ENCODE assay signal across 9 cellular contexts in genomic region chr6:122184260-122184934, GRCh38.
A peak's percentile ranks its signal among the peaks of the same experiment; 100 is the strongest.
DNase-seq lines count a peak whose midpoint lies in the region; ATAC-seq, FAIRE-seq and TF ChIP-seq lines count a peak whose summit lies in the region.
"Had no signal": no experiment of that assay in that cellular context is flagged by ENCODE, and none has a peak within 500 bp of the region (broad histone marks: within the 10 kb centered on the region; RNA-seq: fewer than 3 reads in every experiment).

No MANE protein-coding gene starts in this region.

- H3K36me3 ChIP-seq in H1 (ENCODE audit: control insufficient read depth in 2 of 4, insufficient read depth in 4 of 4, low read length in 3 of 4) (no peaks in the 10 kb centered on the region), prostate gland (no peaks in the 10 kb centered on the region)

- no peaks in the 10 kb centered on the region for H3K36me3 Mint-ChIP-seq in neural crest cell (ENCODE audit: low read depth)

- H2AK5ac ChIP-seq in H1 (ENCODE audit: low read depth, low read length), result no peak overlapping the region

- intact Hi-C loops in prostate gland (cut with DNase I), result loop anchor here (5.0 to 10.0 kb wide), 5 partner anchors 140 to 1130 kb away; partner anchors contain the start of gene TBC1D32

- H3K18ac ChIP-seq in H1 (ENCODE audit: extremely low read depth, low read length), result no peak overlapping the region

- TF ChIP-seq CTCF in C4-2B (conservative IDR thresholded peaks at IDR 0.05), result peak; percentile 67
- no peak for TF ChIP-seq CTCF in H1 (IDR thresholded peaks at IDR 0.05; ENCODE audit: control extremely low read depth in 1 of 3, insufficient read depth in 1 of 3, low read depth in 1 of 3, low read length in 3 of 3)
- TF ChIP-seq CTCF in neural crest cell (conservative IDR thresholded peaks at IDR 0.05), result peak; percentile 66
- TF ChIP-seq CTCF in prostate gland (IDR thresholded peaks at IDR 0.05), result peak in 2 of 4 experiments; percentile 61 to 66

- H3K14ac ChIP-seq in H1 (ENCODE audit: insufficient read length), result no peak overlapping the region

- H3K4me3 ChIP-seq in H1 (ENCODE audit: extremely low read depth in 1 of 4, insufficient read depth in 2 of 4, low read depth in 3 of 4, low read length in 4 of 4) (no peak overlapping the region), prostate gland (no peak overlapping the region)

- no peaks in the 10 kb centered on the region for H4K20me1 ChIP-seq in H1 (replicated peaks in 1 of 2; ENCODE audit: control insufficient read depth in 1 of 2, insufficient read depth in 2 of 2, low read length in 2 of 2)

- TF ChIP-seq POLR2A in H1 (IDR thresholded peaks at IDR 0.05; ENCODE audit: control extremely low read depth in 1 of 2, low read depth in 2 of 2, low read length in 2 of 2) (no peak), prostate gland (IDR thresholded peaks at IDR 0.05) (no peak)

- no peak overlapping the region for H2BK15ac ChIP-seq in H1 (ENCODE audit: low read length)

- TF ChIP-seq EP300 in H1 (IDR thresholded peaks at IDR 0.05; ENCODE audit: borderline replicate concordance in 1 of 2, low read depth in 2 of 2, low read length in 2 of 2), result no peak

- no peaks in the 10 kb centered on the region for H3K27me3 Mint-ChIP-seq in neural crest cell (ENCODE audit: low read depth)

- peak; percentile 26 for DNase-seq in NCI-H1105 treated with DMSO at 0.1 percent for 48 hours (lab: John Stamatoyannopoulos, UW)
- no peak for DNase-seq in H1 (ENCODE audit: low read depth in 1 of 2, low spot score in 2 of 2)
- DNase-seq in neural crest cell (ENCODE audit: low read depth, low spot score), result no peak
- DNase-seq in DMS79 treated with DMSO at 0.1 percent for 48 hours (lab: John Stamatoyannopoulos, UW), result no peak
- no peak for DNase-seq in prostate gland (ENCODE audit: low spot score)
- DNase-seq in epidermal melanocyte (ENCODE audit: insufficient read length, low spot score), result no peak
- DNase-seq: NCI-H1436 treated with DMSO at 0.1 percent for 48 hours had no signal

- FAIRE-seq in H1 (lab: Jason Lieb, UNC), result no peak

- 87% methylated on average over 5 of the region's 5 CpGs; no CpG with 5 or more reads in 1 of the 2 experiments for WGBS in H1 (ENCODE audit: extremely low coverage in 1 of 2, insufficient coverage in 1 of 2, insufficient read length in 1 of 2, insufficient replicate concordance in 2 of 2, low coverage in 1 of 2, low lambda C conversion rate in 2 of 2, missing lambda C conversion rate in 1 of 2), 2 experiments
- 26% methylated on average over 5 of the region's 5 CpGs for WGBS in prostate gland

- H3K4me1 ChIP-seq in H1 (replicated peaks in 1 of 4; ENCODE audit: control insufficient read depth in 3 of 4, insufficient read depth in 4 of 4, low read length in 3 of 4) (no peaks in the 10 kb centered on the region), prostate gland (replicated peaks) (no peaks in the 10 kb centered on the region)

- no peak overlapping the region for H3K23ac ChIP-seq in H1 (ENCODE audit: insufficient read length)

- no peak overlapping the region for H3K4ac ChIP-seq in H1 (replicated peaks; ENCODE audit: insufficient read length, low read depth, low read length)

- H2BK12ac ChIP-seq in H1 (ENCODE audit: low read depth, low read length), result no peak overlapping the region

- H2BK120ac ChIP-seq in H1 (replicated peaks; ENCODE audit: low read depth, low read length), result no peak overlapping the region

- no peak overlapping the region for H3K4me2 ChIP-seq in H1 (ENCODE audit: insufficient read depth in 1 of 2, low read depth in 2 of 2, low read length in 2 of 2)

- no peaks in the 10 kb centered on the region for H3K23me2 ChIP-seq in H1 (ENCODE audit: low read depth, low read length)

- H3K79me2 ChIP-seq in H1 (ENCODE audit: control insufficient read depth in 1 of 2, insufficient read depth in 2 of 2, low read length in 2 of 2), result no peaks in the 10 kb centered on the region

- H3K9me3 Mint-ChIP-seq in neural crest cell, result no peaks in the 10 kb centered on the region

- peak; percentile 53 to 55 for TF ChIP-seq RAD21 in H1 (IDR thresholded peaks at IDR 0.05 in 1 of 2, conservative IDR thresholded peaks at IDR 0.05 in 1 of 2; ENCODE audit: low read depth in 2 of 2, low read length in 2 of 2)

- no peak overlapping the region for H3K56ac ChIP-seq in H1 (replicated peaks; ENCODE audit: insufficient read length, low read depth, low read length)

- no peak overlapping the region for H3K4me3 Mint-ChIP-seq in neural crest cell

- ATAC-seq in GM18868 (IDR thresholded peaks at IDR 0.05; ENCODE audit: unreplicated experiment), result no peak

- no peaks in the 10 kb centered on the region for H3K79me1 ChIP-seq in H1 (ENCODE audit: low read depth, low read length)

- no peak overlapping the region for H4K91ac ChIP-seq in H1 (replicated peaks; ENCODE audit: insufficient read length, low read length)

- H3K27ac Mint-ChIP-seq in neural crest cell (ENCODE audit: unreplicated experiment), result no peak overlapping the region

- H3K4me1 Mint-ChIP-seq in neural crest cell, result no peaks in the 10 kb centered on the region

- POLR2A ChIA-PET in H1 (lab: Charles Lee; ENCODE audit: partially characterized antibody), result no interaction called here

- H4K8ac ChIP-seq in H1 (ENCODE audit: extremely low read depth, insufficient read depth, low read length), result no peak overlapping the region

- H3K27ac ChIP-seq in C4-2B, result no peak overlapping the region
- H3K27ac ChIP-seq in H1 (ENCODE audit: low read depth, low read length), result no peak overlapping the region
- H3K27ac ChIP-seq in prostate gland, result no peak overlapping the region

- no peak overlapping the region for H2BK20ac ChIP-seq in H1 (ENCODE audit: low read length)

- H3K9me3 ChIP-seq in H1 (ENCODE audit: insufficient read depth in 2 of 2, low read depth in 1 of 2, low read length in 1 of 2), result no peaks in the 10 kb centered on the region
- H3K9me3 ChIP-seq in prostate gland, result no peaks in the 10 kb centered on the region

- H3K27me3 ChIP-seq in H1 (replicated peaks in 1 of 4; ENCODE audit: control insufficient read depth in 3 of 4, extremely low read depth in 1 of 4, insufficient read depth in 3 of 4, low read length in 3 of 4), result no peaks in the 10 kb centered on the region
- no peaks in the 10 kb centered on the region for H3K27me3 ChIP-seq in prostate gland (replicated peaks; ENCODE audit: insufficient read depth)

- H2AFZ ChIP-seq in H1 (ENCODE audit: low read length), result no peak overlapping the region

- CTCF ChIA-PET in H1 (lab: Charles Lee; ENCODE audit: partially characterized antibody), result interaction anchor here (0.7 to 1.4 kb wide), 6 partner anchors 13 to 413 kb away, joined by 3 to 8 read pairs (median 4); no protein-coding TSS in a partner anchor

- H3K9ac ChIP-seq in H1 (replicated peaks in 1 of 4; ENCODE audit: extremely low read depth in 1 of 4, low read depth in 3 of 4, low read length in 3 of 4), result no peak overlapping the region

- no peak overlapping the region for H2BK5ac ChIP-seq in H1 (ENCODE audit: low read depth, low read length)

- no peak overlapping the region for H4K5ac ChIP-seq in H1 (ENCODE audit: insufficient read length, low read depth, low read length)

TF ChIP-seq in H1, 55 proteins besides CTCF, POLR2A, EP300 and RAD21:
- TF ChIP-seq SIRT6 (IDR thresholded peaks at IDR 0.05; ENCODE audit: low read length), result no peak
- no peak for TF ChIP-seq TBP (IDR thresholded peaks at IDR 0.05; ENCODE audit: low read depth, low read length)
- TF ChIP-seq SP1 (IDR thresholded peaks at IDR 0.05; ENCODE audit: low read depth, low read length), result no peak
- TF ChIP-seq SIX5 (IDR thresholded peaks at IDR 0.05; ENCODE audit: low read depth, low read length), result no peak
- TF ChIP-seq, protein P1, sequence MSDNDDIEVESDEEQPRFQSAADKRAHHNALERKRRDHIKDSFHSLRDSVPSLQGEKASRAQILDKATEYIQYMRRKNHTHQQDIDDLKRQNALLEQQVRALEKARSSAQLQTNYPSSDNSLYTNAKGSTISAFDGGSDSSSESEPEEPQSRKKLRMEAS (IDR thresholded peaks at IDR 0.05), result no peak

Comparison
In these comparisons a context has a peak if more than half of its experiments do, and no peak if none do; other contexts are left out.
1. CTCF ChIP-seq: peak in C4-2B (single experiment) and neural crest cell (single experiment); none in H1 (0 of 3).